Comparison of ENCODE assay signal across 16 cellular contexts in the genomic region with DNA sequence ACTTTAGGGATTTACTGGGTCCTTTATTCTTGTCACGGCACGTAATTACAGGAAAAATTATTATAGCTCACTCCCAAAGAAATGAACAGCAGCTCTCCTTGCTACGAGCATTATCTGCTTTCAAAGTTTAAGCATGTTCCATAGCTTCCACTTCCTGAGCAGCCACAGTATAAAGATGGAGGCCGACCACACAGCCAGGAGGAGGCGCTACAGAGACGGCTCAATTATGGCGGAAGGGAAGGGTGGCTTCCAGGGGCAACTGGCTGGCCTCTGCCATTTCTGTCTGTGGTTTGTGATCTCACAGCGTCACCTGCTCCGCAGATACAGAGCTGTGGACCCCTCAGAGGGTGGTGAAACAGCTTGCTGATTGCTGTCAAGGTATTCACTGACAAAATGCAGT.
DNase-seq lines count a peak whose midpoint lies in the region; ATAC-seq and TF ChIP-seq lines count a peak whose summit lies in the region.
"Had no signal": no experiment of that assay in that cellular context is flagged by ENCODE, and none has a peak within 500 bp of the region (broad histone marks: within the 10 kb centered on the region; RNA-seq: fewer than 3 reads in every experiment).

No MANE protein-coding gene starts in this region.

- H3K4me1 ChIP-seq in GM23338 (ENCODE audit: insufficient read depth): no peaks in the 10 kb centered on the region
- H3K4me1 ChIP-seq in Panc1 (ENCODE audit: control insufficient read depth, insufficient read depth, low read length): no peaks in the 10 kb centered on the region
- H3K4me1 ChIP-seq in endodermal cell (ENCODE audit: control insufficient read depth, insufficient read depth, low read length): no peaks in the 10 kb centered on the region
- no peaks in the 10 kb centered on the region for H3K4me1 ChIP-seq in neural progenitor cell

- POLR2A ChIA-PET in Panc1 (lab: Charles Lee): no interaction called here

- H2AFZ ChIP-seq in GM23338 (no peak overlapping the region), neural progenitor cell (replicated peaks) (no peak overlapping the region)
- H2AFZ ChIP-seq: PC-9 had no signal

- H3K4me3 ChIP-seq in GM23338 (no peak overlapping the region), Panc1 (ENCODE audit: low read depth in 2 of 2, low read length in 2 of 2) (no peak overlapping the region), endodermal cell (ENCODE audit: low read length) (no peak overlapping the region), neural progenitor cell (no peak overlapping the region)
- H3K4me3 ChIP-seq: PC-9 had no signal

- H3K79me2 ChIP-seq in GM23338 (replicated peaks; ENCODE audit: insufficient read depth) (no peaks in the 10 kb centered on the region), neural progenitor cell (ENCODE audit: low read depth) (no peaks in the 10 kb centered on the region)

- H3K27ac Mint-ChIP-seq in GM23338 (no peak overlapping the region), endodermal cell (no peak overlapping the region), neural progenitor cell (no peak overlapping the region)

- no peaks in the 10 kb centered on the region for H4K20me1 ChIP-seq in GM23338 (replicated peaks; ENCODE audit: insufficient read depth)
- no peaks in the 10 kb centered on the region for H4K20me1 ChIP-seq in neural progenitor cell (ENCODE audit: low read depth)

- no peaks in the 10 kb centered on the region for H3F3A ChIP-seq in GM23338 (replicated peaks; ENCODE audit: low read depth)
- H3F3A ChIP-seq in neural progenitor cell (ENCODE audit: low read depth): no peaks in the 10 kb centered on the region

- peak; percentile 21 for DNase-seq in GM23338 (ENCODE audit: low spot score)
- no peak for DNase-seq in Panc1 (ENCODE audit: low read depth, low spot score)
- DNase-seq in endodermal cell: peak; percentile 54
- no peak for DNase-seq in neural progenitor cell (ENCODE audit: low spot score)
- DNase-seq in NCI-H1048 (lab: John Stamatoyannopoulos, UW): no peak
- DNase-seq in HuH-7 (ENCODE audit: low spot score): no peak
- DNase-seq in HT-29 (ENCODE audit: low spot score): no peak
- DNase-seq: C1 segment of cervical spinal cord, DMS79, KBM-7, NCI-H1105 treated with DMSO at 0.1 percent for 48 hours, NCI-H1694 treated with DMSO at 0.1 percent for 48 hours, NCI-H510A, NCI-H748 treated with DMSO at 0.1 percent for 48 hours, PC-9 had no signal

- H3K9ac ChIP-seq in endodermal cell (ENCODE audit: extremely low read depth, low read length, poor library complexity, severe bottlenecking) (no peak overlapping the region), neural progenitor cell (no peak overlapping the region)

- H3K9me3 ChIP-seq in Panc1 (ENCODE audit: control insufficient read depth, insufficient read depth, low read depth, low read length) (no peaks in the 10 kb centered on the region), endodermal cell (ENCODE audit: control insufficient read depth, low read length) (no peaks in the 10 kb centered on the region), neural progenitor cell (ENCODE audit: low read depth) (no peaks in the 10 kb centered on the region)

- H3K9me2 ChIP-seq in GM23338 (ENCODE audit: insufficient read depth): peaks cover 5% of the 10 kb centered on the region; the same call in 1 of the 2 replicates

- 81 to 83% methylated on average over 9 of the region's 9 CpGs for WGBS in endodermal cell (ENCODE audit: insufficient coverage in 1 of 2, insufficient read length in 1 of 2), 2 experiments

- H3K27ac ChIP-seq in GM23338 (ENCODE audit: low read depth) (no peak overlapping the region), Panc1 (ENCODE audit: low read length) (no peak overlapping the region), endodermal cell (ENCODE audit: low read depth, low read length) (no peak overlapping the region), neural progenitor cell (no peak overlapping the region)
- H3K27ac ChIP-seq: PC-9 had no signal

- H3K27me3 ChIP-seq in GM23338 (ENCODE audit: insufficient read depth): no peaks in the 10 kb centered on the region
- H3K27me3 ChIP-seq in Panc1 (ENCODE audit: control insufficient read depth, insufficient read depth, low read length): no peaks in the 10 kb centered on the region
- no peaks in the 10 kb centered on the region for H3K27me3 ChIP-seq in endodermal cell (ENCODE audit: control insufficient read depth, insufficient read depth, low read length, poor library complexity, severe bottlenecking)
- H3K27me3 ChIP-seq in neural progenitor cell: no peaks in the 10 kb centered on the region

- no peak for ATAC-seq in GM23338
- no peak for ATAC-seq in Panc1
- ATAC-seq: HCT116 had no signal

- intact Hi-C loops in Panc1 (cut with micrococcal nuclease; ENCODE audit: unreplicated experiment): no loop called here

- in situ Hi-C loops in Panc1 (cut with HindIII; ENCODE audit: low pct_unique_long_range_greater_than_20kb, low sequenced_read_pairs): no loop called here

- TF ChIP-seq CTCF in GM23338 (conservative IDR thresholded peaks at IDR 0.05; ENCODE audit: low read depth in 2 of 2): peak; percentile 58 to 60
- peak; percentile 31; the same call in 1 of the 2 replicates for TF ChIP-seq CTCF in Panc1 (IDR thresholded peaks at IDR 0.05)
- TF ChIP-seq CTCF in endodermal cell (conservative IDR thresholded peaks at IDR 0.05): peak; percentile 38
- peak; percentile 26 for TF ChIP-seq CTCF in neural progenitor cell (IDR thresholded peaks at IDR 0.05)

- H3K9me3 Mint-ChIP-seq in GM23338: no peaks in the 10 kb centered on the region
- peaks cover 2% of the 10 kb centered on the region for H3K9me3 Mint-ChIP-seq in endodermal cell
- H3K9me3 Mint-ChIP-seq in neural progenitor cell: no peaks in the 10 kb centered on the region

- H3K4me1 Mint-ChIP-seq in GM23338 (no peaks in the 10 kb centered on the region), endodermal cell (peaks cover 2% of the 10 kb centered on the region), neural progenitor cell (peaks cover 4% of the 10 kb centered on the region)

- H3K36me3 Mint-ChIP-seq in GM23338 (ENCODE audit: low read depth): no peaks in the 10 kb centered on the region
- H3K36me3 Mint-ChIP-seq in endodermal cell (ENCODE audit: low read depth): no peaks in the 10 kb centered on the region
- H3K36me3 Mint-ChIP-seq in neural progenitor cell: no peaks in the 10 kb centered on the region

- H3K36me3 ChIP-seq in GM23338 (ENCODE audit: insufficient read depth) (no peaks in the 10 kb centered on the region), Panc1 (ENCODE audit: control insufficient read depth, insufficient read depth, low read length) (no peaks in the 10 kb centered on the region), endodermal cell (ENCODE audit: control insufficient read depth, insufficient read depth, low read length) (no peaks in the 10 kb centered on the region), neural progenitor cell (no peaks in the 10 kb centered on the region)

- H3K27me3 Mint-ChIP-seq in GM23338 (ENCODE audit: insufficient read depth, low read depth, poor library complexity) (no peaks in the 10 kb centered on the region), endodermal cell (ENCODE audit: insufficient read depth) (no peaks in the 10 kb centered on the region), neural progenitor cell (ENCODE audit: insufficient read depth, low read depth) (peaks cover 2% of the 10 kb centered on the region)

- no TSS peak for BruUV-seq in Panc1 (replicated peaks; lab: Mats Ljungman, UMichigan)

- CTCF ChIA-PET in Panc1 (lab: Charles Lee): no interaction called here

- no peak overlapping the region for H3K4me2 ChIP-seq in GM23338
- no peak overlapping the region for H3K4me2 ChIP-seq in neural progenitor cell
- H3K4me2 ChIP-seq: PC-9 had no signal

- H3K4me3 Mint-ChIP-seq in GM23338 (no peak overlapping the region), endodermal cell (no peak overlapping the region), neural progenitor cell (no peak overlapping the region)

TF ChIP-seq in GM23338, 12 proteins besides CTCF, POLR2A, EP300 and RAD21 (continues in another document):
- TF ChIP-seq ZNF114 (CRISPR knock-in tag; IDR thresholded peaks at IDR 0.05) (no peak), ZNF331 (CRISPR knock-in tag; IDR thresholded peaks at IDR 0.05; ENCODE audit: low read depth) (no peak), STAT1 (IDR thresholded peaks at IDR 0.05; ENCODE audit: unreplicated experiment) (no peak), JUNB (IDR thresholded peaks at IDR 0.05; ENCODE audit: unreplicated experiment) (no peak), POLR2AphosphoS5 (IDR thresholded peaks at IDR 0.05; ENCODE audit: low read depth) (no peak), NANOG (IDR thresholded peaks at IDR 0.05; ENCODE audit: borderline replicate concordance) (no peak), EZH2phosphoT487 (IDR thresholded peaks at IDR 0.05; ENCODE audit: unreplicated experiment) (no peak)
- TF ChIP-seq, protein P1, sequence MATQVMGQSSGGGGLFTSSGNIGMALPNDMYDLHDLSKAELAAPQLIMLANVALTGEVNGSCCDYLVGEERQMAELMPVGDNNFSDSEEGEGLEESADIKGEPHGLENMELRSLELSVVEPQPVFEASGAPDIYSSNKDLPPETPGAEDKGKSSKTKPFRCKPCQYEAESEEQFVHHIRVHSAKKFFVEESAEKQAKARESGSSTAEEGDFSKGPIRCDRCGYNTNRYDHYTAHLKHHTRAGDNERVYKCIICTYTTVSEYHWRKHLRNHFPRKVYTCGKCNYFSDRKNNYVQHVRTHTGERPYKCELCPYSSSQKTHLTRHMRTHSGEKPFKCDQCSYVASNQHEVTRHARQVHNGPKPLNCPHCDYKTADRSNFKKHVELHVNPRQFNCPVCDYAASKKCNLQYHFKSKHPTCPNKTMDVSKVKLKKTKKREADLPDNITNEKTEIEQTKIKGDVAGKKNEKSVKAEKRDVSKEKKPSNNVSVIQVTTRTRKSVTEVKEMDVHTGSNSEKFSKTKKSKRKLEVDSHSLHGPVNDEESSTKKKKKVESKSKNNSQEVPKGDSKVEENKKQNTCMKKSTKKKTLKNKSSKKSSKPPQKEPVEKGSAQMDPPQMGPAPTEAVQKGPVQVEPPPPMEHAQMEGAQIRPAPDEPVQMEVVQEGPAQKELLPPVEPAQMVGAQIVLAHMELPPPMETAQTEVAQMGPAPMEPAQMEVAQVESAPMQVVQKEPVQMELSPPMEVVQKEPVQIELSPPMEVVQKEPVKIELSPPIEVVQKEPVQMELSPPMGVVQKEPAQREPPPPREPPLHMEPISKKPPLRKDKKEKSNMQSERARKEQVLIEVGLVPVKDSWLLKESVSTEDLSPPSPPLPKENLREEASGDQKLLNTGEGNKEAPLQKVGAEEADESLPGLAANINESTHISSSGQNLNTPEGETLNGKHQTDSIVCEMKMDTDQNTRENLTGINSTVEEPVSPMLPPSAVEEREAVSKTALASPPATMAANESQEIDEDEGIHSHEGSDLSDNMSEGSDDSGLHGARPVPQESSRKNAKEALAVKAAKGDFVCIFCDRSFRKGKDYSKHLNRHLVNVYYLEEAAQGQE (IDR thresholded peaks at IDR 0.05; ENCODE audit: unreplicated experiment): no peak

Comparison
In these comparisons a context has a peak if more than half of its experiments do, and no peak if none do; other contexts are left out.
1. DNase-seq: peak in GM23338 (single experiment) and endodermal cell (single experiment); none in Panc1 (single experiment), neural progenitor cell (single experiment), NCI-H1048 (single experiment), HuH-7 (single experiment) and HT-29 (single experiment).
2. Peak in every context shown above with its lines, with median percentiles within 50 percentile points of each other: CTCF ChIP-seq.